In genomic region chr3:41608267-41608822, GRCh38 we compare ENCODE assay signal across 11 cellular contexts.
"Had no signal": no experiment of that assay in that cellular context is flagged by ENCODE, and none has a peak within 500 bp of the region (broad histone marks: within the 10 kb centered on the region; RNA-seq: fewer than 3 reads in every experiment).

No MANE protein-coding gene starts in this region.

- H3K36me3 Mint-ChIP-seq: naive B cell had no signal

- DNase-seq: activated B cell treated with CpG ODN at 0.5 μM for 24 hours; activated CD4-positive, alpha-beta memory T cell treated with anti-CD3 and anti-CD28 coated beads for 36 hours; activated CD8-positive, alpha-beta memory T cell treated with anti-CD3 and anti-CD28 coated beads, Interleukin-2, amount 50 U/mL, for 4 hours; activated effector memory CD4-positive, alpha-beta T cell treated with Interleukin-2 at 50 U/mL for 16 hours; head of caudate nucleus; left colon; naive B cell; retina; tibial artery had no signal

- H3K27me3 Mint-ChIP-seq: activated B cell treated with CpG ODN at 0.5 μM for 24 hours; activated CD4-positive, alpha-beta memory T cell treated with anti-CD3 and anti-CD28 coated beads for 36 hours; naive B cell had no signal

- H3K9me3 Mint-ChIP-seq: activated B cell treated with CpG ODN at 0.5 μM for 24 hours; activated CD4-positive, alpha-beta memory T cell treated with anti-CD3 and anti-CD28 coated beads for 36 hours; naive B cell had no signal

- H3K27ac Mint-ChIP-seq: activated B cell treated with CpG ODN at 0.5 μM for 24 hours; activated CD4-positive, alpha-beta memory T cell treated with anti-CD3 and anti-CD28 coated beads for 36 hours; naive B cell had no signal

- H3K4me3 Mint-ChIP-seq: activated B cell treated with CpG ODN at 0.5 μM for 24 hours; activated CD4-positive, alpha-beta memory T cell treated with anti-CD3 and anti-CD28 coated beads for 36 hours; naive B cell had no signal

- H3K4me3 ChIP-seq: esophagus muscularis mucosa, lung, tibial artery had no signal

- ATAC-seq: left colon had no signal
